Comparison of ENCODE assay signal across 9 cellular contexts in genomic region chr20:44491635-44492395, GRCh38. TPM values are rescaled to one million over a fixed set of nuclear protein-coding genes. Genes with fewer than 3 reads are reported as not detected.
DNase-seq lines count a peak whose midpoint lies in the region; ATAC-seq and TF ChIP-seq lines count a peak whose summit lies in the region.
"Had no signal": no experiment of that assay in that cellular context is flagged by ENCODE, and none has a peak within 500 bp of the region (broad histone marks: within the 10 kb centered on the region; RNA-seq: fewer than 3 reads in every experiment).

No MANE protein-coding gene starts in this region.

- H3K27ac ChIP-seq in A673 (ENCODE audit: low read depth, low read length, poor library complexity, severe bottlenecking): no peak overlapping the region
- peak overlapping the region; percentile 28 for H3K27ac ChIP-seq in IMR-90 (ENCODE audit: insufficient read depth, low read length)

- no peaks in the 10 kb centered on the region for H3K9me3 Mint-ChIP-seq in central memory CD8-positive, alpha-beta T cell

- H3K4ac ChIP-seq in IMR-90 (ENCODE audit: low read depth, low read length): peak overlapping the region; percentile 93

- peak overlapping the region; percentile 85 for H2BK5ac ChIP-seq in IMR-90 (ENCODE audit: low read depth, low read length, poor library complexity, severe bottlenecking)

- peaks cover 12% of the 10 kb centered on the region; the same call in 1 of the 2 replicates for H4K20me1 ChIP-seq in IMR-90 (ENCODE audit: insufficient read depth, low read length)

- TF ChIP-seq RAD21 in IMR-90 (IDR thresholded peaks at IDR 0.05; ENCODE audit: low read length): no peak

- peak overlapping the region; percentile 43; the same call in 1 of the 2 replicates for H4K91ac ChIP-seq in IMR-90 (ENCODE audit: insufficient read depth, low read depth, low read length)

- peak overlapping the region; percentile 50 for H2BK20ac ChIP-seq in IMR-90 (ENCODE audit: low read depth, low read length)

- H3K79me1 ChIP-seq in IMR-90 (ENCODE audit: low read depth in 1 of 2, low read length in 2 of 2): peaks cover 8 to 51% of the 10 kb centered on the region in 2 experiments; a peak in 3 of 4 replicates

- H2AFZ ChIP-seq in IMR-90 (replicated peaks; ENCODE audit: low read length, poor library complexity): no peak overlapping the region

- 61% methylated on average over 3 of the region's 5 CpGs; no CpG with 5 or more reads in 1 of the 2 experiments for WGBS in IMR-90 (ENCODE audit: extremely low coverage in 2 of 2, insufficient read length in 1 of 2), 2 experiments

- peaks cover 27% of the 10 kb centered on the region for H3K4me1 Mint-ChIP-seq in central memory CD8-positive, alpha-beta T cell

- 0 out of 2 replicates have a peak overlapping the region, but pooled peaks have one; percentile 9 for H3K4me2 ChIP-seq in IMR-90 (ENCODE audit: low read depth, low read length)

- peak overlapping the region; percentile 87 for H2AK5ac ChIP-seq in IMR-90 (ENCODE audit: low read depth, low read length)

- peak overlapping the region; percentile 53 for H2BK120ac ChIP-seq in IMR-90 (ENCODE audit: low read depth, low read length)

- H4K8ac ChIP-seq in IMR-90 (ENCODE audit: low read depth in 2 of 2, low read length in 2 of 2): peak overlapping the region in 1 of 2 experiments; percentile 55; a peak in 2 of 4 replicates

- in situ Hi-C loops in IMR-90 (cut with MboI; ENCODE audit: low sequenced_read_pairs): loop anchor here (25.0 kb wide), 1 partner anchor 1295 kb away; the partner anchor contains the start of genes DNTTIP1 and WFDC3

- TF ChIP-seq POLR2A in IMR-90 (IDR thresholded peaks at IDR 0.05; ENCODE audit: low read depth, low read length): no peak; the same call in 1 of the 2 replicates

- peak overlapping the region; percentile 18; the same call in 1 of the 3 replicates for H2BK15ac ChIP-seq in IMR-90 (ENCODE audit: low read depth, low read length)

- BruUV-seq in A673 (replicated peaks; lab: Mats Ljungman, UMichigan) (TSS peak; percentile 9), IMR-90 (replicated peaks; lab: Mats Ljungman, UMichigan) (TSS peak; percentile 19)

- H3K27me3 ChIP-seq in A673 (replicated peaks; ENCODE audit: insufficient read depth, low read depth, low read length, poor library complexity): no peaks in the 10 kb centered on the region
- H3K27me3 ChIP-seq in IMR-90 (ENCODE audit: control insufficient read depth, insufficient read depth, low read length): no peaks in the 10 kb centered on the region

- H3K18ac ChIP-seq in IMR-90 (ENCODE audit: low read depth, low read length): peak overlapping the region; percentile 14

- H3K4me1 ChIP-seq in A673 (ENCODE audit: insufficient read depth, low read length, poor library complexity, severe bottlenecking) (no peaks in the 10 kb centered on the region), IMR-90 (ENCODE audit: control insufficient read depth, insufficient read depth, low read length) (peaks cover 23% of the 10 kb centered on the region)

- H3K4me3 ChIP-seq in A673 (ENCODE audit: low read depth, low read length, poor library complexity, severe bottlenecking): no peak overlapping the region
- H3K4me3 ChIP-seq in IMR-90 (ENCODE audit: insufficient read depth, low read depth, low read length): no peak overlapping the region

- no peak for DNase-seq in A673 (ENCODE audit: low spot score)
- peak; percentile 67 for DNase-seq in IMR-90
- peak in 1 of 2 donors; percentile 11 for DNase-seq in central memory CD8-positive, alpha-beta T cell (ENCODE audit: low spot score in 2 of 2)
- peak; percentile 32 for DNase-seq in myocyte (ENCODE audit: low read depth)
- no peak for DNase-seq in D341Med (ENCODE audit: low spot score)
- no peak for DNase-seq in NCI-H2081 (lab: John Stamatoyannopoulos, UW)
- no peak for DNase-seq in SKM-1 treated with dmso at 0.1 percent for 144 hours (lab: John Stamatoyannopoulos, UW; ENCODE audit: unreplicated experiment)
- DNase-seq: Karpas-422 had no signal

- peak overlapping the region; percentile 67 for H3K4me3 Mint-ChIP-seq in central memory CD8-positive, alpha-beta T cell

- intact Hi-C loops in A673 (cut with micrococcal nuclease; ENCODE audit: unreplicated experiment): no loop called here
- intact Hi-C loops in IMR-90 (cut with micrococcal nuclease): no loop called here

- dilution Hi-C loops in IMR-90 (cut with HindIII; ENCODE audit: low sequenced_read_pairs, unreplicated experiment): no loop called here

- H3K36me3 Mint-ChIP-seq in central memory CD8-positive, alpha-beta T cell (ENCODE audit: insufficient read depth): peaks cover 49% of the 10 kb centered on the region

- POLR2A ChIA-PET in A673 (lab: Charles Lee; ENCODE audit: low non-redundant PET) (interaction anchor here (0.6 kb wide), 1 partner anchor 43 kb away, joined by 3 read pairs; no protein-coding TSS in a partner anchor), IMR-90 (lab: Charles Lee; ENCODE audit: unreplicated experiment) (no interaction called here)

- H3K23ac ChIP-seq in IMR-90 (ENCODE audit: low read depth, low read length): peak overlapping the region; percentile 31

- peaks cover 46% of the 10 kb centered on the region for H3K36me3 ChIP-seq in A673 (ENCODE audit: insufficient read depth, low read length, poor library complexity, severe bottlenecking)
- peaks cover 34% of the 10 kb centered on the region for H3K36me3 ChIP-seq in IMR-90 (ENCODE audit: control insufficient read depth, insufficient read depth, low read length)

- H3K27ac Mint-ChIP-seq in central memory CD8-positive, alpha-beta T cell (ENCODE audit: low read depth): peak overlapping the region; percentile 88

- peaks cover 21% of the 10 kb centered on the region for H3K9me1 ChIP-seq in IMR-90 (ENCODE audit: insufficient read depth, low read length)

- CTCF ChIA-PET in A673 (lab: Charles Lee) (no interaction called here), IMR-90 (lab: Yijun Ruan, JAX) (interaction anchor here (0.7 to 1.1 kb wide), 3 partner anchors 28 to 193 kb away, joined by 3 read pairs; no protein-coding TSS in a partner anchor)

- H3K56ac ChIP-seq in IMR-90 (ENCODE audit: extremely low read depth, insufficient read depth, low read length): no peak overlapping the region; the same call in 1 of the 2 replicates

- H4K5ac ChIP-seq in IMR-90 (ENCODE audit: low read depth, low read length): peak overlapping the region; percentile 70

- ATAC-seq in IMR-90 (ENCODE audit: low read depth) (peak; percentile 70), HG02571 (IDR thresholded peaks at IDR 0.05; ENCODE audit: unreplicated experiment) (no peak)
- ATAC-seq in central memory CD8-positive, alpha-beta T cell (replicated peaks; ENCODE audit: extremely low read depth, poor library complexity, severe bottlenecking): peak; percentile 71

- no peaks in the 10 kb centered on the region for H3K27me3 Mint-ChIP-seq in central memory CD8-positive, alpha-beta T cell

- H3K9me3 ChIP-seq in A673 (ENCODE audit: low read depth, low read length, poor library complexity, severe bottlenecking) (no peaks in the 10 kb centered on the region), IMR-90 (ENCODE audit: control insufficient read depth, insufficient read depth, low read length) (no peaks in the 10 kb centered on the region)

- peak overlapping the region; percentile 90 for H3K14ac ChIP-seq in IMR-90 (replicated peaks; ENCODE audit: low read depth, low read length)

- H3K9ac ChIP-seq in IMR-90 (ENCODE audit: low read depth, low read length): no peak overlapping the region

- TF ChIP-seq CTCF in A673 (conservative IDR thresholded peaks at IDR 0.05; ENCODE audit: low read depth, low read length) (no peak), IMR-90 (conservative IDR thresholded peaks at IDR 0.05; ENCODE audit: low read depth, low read length) (no peak)

- H2AK9ac ChIP-seq in IMR-90 (replicated peaks; ENCODE audit: low read depth, low read length, poor library complexity): peak overlapping the region; percentile 60

TF ChIP-seq in IMR-90, 13 proteins besides CTCF, POLR2A, EP300 and RAD21:
- no peak for TF ChIP-seq MXI1 (IDR thresholded peaks at IDR 0.05; ENCODE audit: borderline replicate concordance, low read depth, low read length)
- no peak for TF ChIP-seq MAFK (IDR thresholded peaks at IDR 0.05; ENCODE audit: low read depth, low read length)
- no peak for TF ChIP-seq CHD1 (IDR thresholded peaks at IDR 0.05; ENCODE audit: low read depth, low read length)
- TF ChIP-seq FOS (IDR thresholded peaks at IDR 0.05; ENCODE audit: low read depth, low read length): no peak
- TF ChIP-seq MAZ (IDR thresholded peaks at IDR 0.05; ENCODE audit: borderline replicate concordance, low read depth, low read length): no peak
- no peak for TF ChIP-seq SMC3 (IDR thresholded peaks at IDR 0.05; ENCODE audit: low read depth, low read length)
- TF ChIP-seq RFX5 (IDR thresholded peaks at IDR 0.05; ENCODE audit: low read depth, low read length): no peak
- no peak for TF ChIP-seq NFE2L2 (IDR thresholded peaks at IDR 0.05; ENCODE audit: low read depth, low read length)

RNA-seq across cellular contexts. Expression of gene TTPAL, which starts 16.1 kb away (rescaled TPM):
- total RNA-seq in A673 (2021) (14.3 and 14.6 TPM in 2 replicates), IMR-90 (2012; rRNA removed) (8.2 and 11.9 TPM in 2 replicates), myocyte (4.8 and 7.2 TPM in 2 replicates)
- polyA plus RNA-seq in IMR-90 (2012; rRNA removed): 18.1 and 18.8 TPM in 2 replicates
- 8.8 and 17.5 TPM in 2 replicates for polyA plus RNA-seq in IMR-90 (2012; cell fraction: cytosol; rRNA removed)
- polyA plus RNA-seq in IMR-90 (2012; cell fraction: nucleus; rRNA removed; ENCODE audit: low replicate concordance): 17.9 and 18.6 TPM in 2 replicates
- 6.1 TPM for polyA plus RNA-seq in myocyte (2012)

RNA-seq across cellular contexts. Expression of gene SERINC3, which starts 30.1 kb away (rescaled TPM):
- 48.7 and 50.5 TPM in 2 replicates for total RNA-seq in A673 (2021)
- 88.3 and 101 TPM in 2 replicates for total RNA-seq in IMR-90 (2012; rRNA removed)
- polyA plus RNA-seq in IMR-90 (2012; rRNA removed): 132 TPM in 2 replicates
- polyA plus RNA-seq in IMR-90 (2012; cell fraction: cytosol; rRNA removed): 80.8 and 87.4 TPM in 2 replicates
- 53.6 and 92.5 TPM in 2 replicates for polyA plus RNA-seq in IMR-90 (2012; cell fraction: nucleus; rRNA removed; ENCODE audit: low replicate concordance)
- 82.7 and 96.2 TPM in 2 replicates for total RNA-seq in myocyte
- polyA plus RNA-seq in myocyte (2012): 126 TPM

Comparison
In these comparisons a context has a peak if more than half of its experiments do, and no peak if none do; other contexts are left out.
1. DNase-seq: peak in IMR-90 (single experiment) and myocyte (single experiment); none in A673 (single experiment), D341Med (single experiment), NCI-H2081 (0 of 2) and SKM-1 treated with dmso at 0.1 percent for 144 hours (single experiment).